In genomic region chr7:95535647-95536046, GRCh38 we compare ENCODE assay signal across 37 cellular contexts. TPM values are rescaled to one million over a fixed set of nuclear protein-coding genes. Genes with fewer than 3 reads are reported as not detected.
"Had no signal": no experiment of that assay in that cellular context is flagged by ENCODE, and none has a peak within 500 bp of the region (broad histone marks: within the 10 kb centered on the region; RNA-seq: fewer than 3 reads in every experiment).

No MANE protein-coding gene starts in this region.

- ATAC-seq: activated naive CD4-positive, alpha-beta T cell treated with anti-CD3 and anti-CD28 coated beads, Interleukin-2, amount 50 U/mL, for 72 hours; activated naive CD8-positive, alpha-beta T cell treated with anti-CD3 and anti-CD28 coated beads, Interleukin-2, amount 50 U/mL, for 24 hours; activated T-cell treated with anti-CD3 and anti-CD28 coated beads, Interleukin-2, amount 50 U/mL, for 4 hours; activated T-cell treated with anti-CD3 and anti-CD28 coated beads, Interleukin-2, amount 50 U/mL, for 72 hours; activated T-helper 17 cell treated with anti-CD3 and anti-CD28 coated beads, Interleukin-2, amount 50 U/mL, for 72 hours; body of pancreas had no signal

- H3K27ac Mint-ChIP-seq: activated naive CD4-positive, alpha-beta T cell treated with anti-CD3 and anti-CD28 coated beads for 36 hours; activated naive CD4-positive, alpha-beta T cell treated with anti-CD3 and anti-CD28 coated beads, Interleukin-2, amount 10 ng/mL, durations not matched to agents 7 days and 5 days; activated naive CD4-positive, alpha-beta T cell treated with anti-CD3 and anti-CD28 coated beads, Interleukin-2, amount 50 U/mL, for 24 hours; activated naive CD4-positive, alpha-beta T cell treated with anti-CD3 and anti-CD28 coated beads, Interleukin-2, amount 50 U/mL, for 72 hours; activated naive CD8-positive, alpha-beta T cell; activated naive CD8-positive, alpha-beta T cell treated with anti-CD3 and anti-CD28 coated beads for 36 hours; activated naive CD8-positive, alpha-beta T cell treated with anti-CD3 and anti-CD28 coated beads, Interleukin-2, amount 10 ng/mL, durations not matched to agents 7 days and 5 days; activated naive CD8-positive, alpha-beta T cell treated with anti-CD3 and anti-CD28 coated beads, Interleukin-2, amount 50 U/mL, for 24 hours; activated T-cell treated with anti-CD3 and anti-CD28 coated beads, Interleukin-2, amount 50 U/mL, for 24 hours; activated T-cell treated with anti-CD3 and anti-CD28 coated beads, Interleukin-2, amount 50 U/mL, for 72 hours; activated T-helper 1 cell treated with anti-CD3 and anti-CD28 coated beads, Interleukin-12 subunit alpha, Interleukin-12 subunit beta, Interleukin-2, Interleukin-4 antibody, amounts not matched to agents 30 ng/mL and 10 ng/mL and 1 ng/mL, durations not matched to agents 14 hours and 24 hours and 36 hours; activated T-helper 17 cell treated with anti-CD3 and anti-CD28 coated beads, Interleukin-2, amount 50 U/mL, for 72 hours; activated T-helper 2 cell treated with anti-CD3 and anti-CD28 coated beads, Interferon-gamma antibody, Interleukin-2, Interleukin-4, amounts not matched to agents 10 μg/mL and 5 μg/mL and 100 μg/mL, durations not matched to agents 14 hours and 24 hours and 36 hours; brain had no signal

- H3K9me3 Mint-ChIP-seq: activated naive CD4-positive, alpha-beta T cell treated with anti-CD3 and anti-CD28 coated beads for 36 hours; activated naive CD4-positive, alpha-beta T cell treated with anti-CD3 and anti-CD28 coated beads, Interleukin-2, amount 10 ng/mL, durations not matched to agents 7 days and 5 days; activated naive CD4-positive, alpha-beta T cell treated with anti-CD3 and anti-CD28 coated beads, Interleukin-2, amount 50 U/mL, for 24 hours; activated naive CD8-positive, alpha-beta T cell treated with anti-CD3 and anti-CD28 coated beads for 36 hours; activated naive CD8-positive, alpha-beta T cell treated with anti-CD3 and anti-CD28 coated beads, Interleukin-2, amount 10 ng/mL, durations not matched to agents 7 days and 5 days; activated naive CD8-positive, alpha-beta T cell treated with anti-CD3 and anti-CD28 coated beads, Interleukin-2, amount 50 U/mL, for 24 hours; activated T-cell treated with anti-CD3 and anti-CD28 coated beads, Interleukin-2, amount 50 U/mL, for 24 hours; activated T-cell treated with anti-CD3 and anti-CD28 coated beads, Interleukin-2, amount 50 U/mL, for 4 hours; activated T-cell treated with anti-CD3 and anti-CD28 coated beads, Interleukin-2, amount 50 U/mL, for 72 hours; activated T-helper 1 cell treated with anti-CD3 and anti-CD28 coated beads, Interleukin-12 subunit alpha, Interleukin-12 subunit beta, Interleukin-2, Interleukin-4 antibody, amounts not matched to agents 30 ng/mL and 10 ng/mL and 1 ng/mL, durations not matched to agents 14 hours and 24 hours and 36 hours; activated T-helper 17 cell treated with anti-CD3 and anti-CD28 coated beads, Interleukin-2, amount 50 U/mL, for 72 hours; activated T-helper 2 cell treated with anti-CD3 and anti-CD28 coated beads, Interferon-gamma antibody, Interleukin-2, Interleukin-4, amounts not matched to agents 10 μg/mL and 5 μg/mL and 100 μg/mL, durations not matched to agents 14 hours and 24 hours and 36 hours; central memory CD8-positive, alpha-beta T cell had no signal

- H3K27me3 Mint-ChIP-seq: activated naive CD4-positive, alpha-beta T cell treated with anti-CD3 and anti-CD28 coated beads, Interleukin-2, amount 10 ng/mL, durations not matched to agents 7 days and 5 days; activated naive CD4-positive, alpha-beta T cell treated with anti-CD3 and anti-CD28 coated beads, Interleukin-2, amount 50 U/mL, for 24 hours; activated naive CD8-positive, alpha-beta T cell treated with anti-CD3 and anti-CD28 coated beads, Interleukin-2, amount 50 U/mL, for 24 hours; brain had no signal

- DNase-seq: activated effector memory CD4-positive, alpha-beta T cell treated with anti-CD3 and anti-CD28 coated beads, Interleukin-2, amount 50 U/mL, for 16 hours; activated effector memory CD4-positive, alpha-beta T cell treated with Interleukin-2 at 50 U/mL for 16 hours; activated gamma-delta T cell; activated gamma-delta T cell treated with Interleukin-2 at 50 U/mL for 16 hours; activated naive CD4-positive, alpha-beta T cell; activated naive CD4-positive, alpha-beta T cell treated with anti-CD3 and anti-CD28 coated beads for 36 hours; activated naive CD4-positive, alpha-beta T cell treated with anti-CD3 and anti-CD28 coated beads, Interleukin-2, amount 10 ng/mL, durations not matched to agents 7 days and 5 days; activated naive CD4-positive, alpha-beta T cell treated with anti-CD3 and anti-CD28 coated beads, Interleukin-2, amount 50 U/mL, for 16 hours; activated naive CD4-positive, alpha-beta T cell treated with Interleukin-2 at 50 U/mL for 16 hours; activated naive CD8-positive, alpha-beta T cell treated with anti-CD3 and anti-CD28 coated beads for 36 hours; activated naive CD8-positive, alpha-beta T cell treated with anti-CD3 and anti-CD28 coated beads, Interleukin-2, amount 10 ng/mL, durations not matched to agents 7 days and 5 days; activated naive CD8-positive, alpha-beta T cell treated with anti-CD3 and anti-CD28 coated beads, Interleukin-2, amount 50 U/mL, for 24 hours; activated T-cell treated with anti-CD3 and anti-CD28 coated beads, Interleukin-2, amount 50 U/mL, for 1 hour; activated T-cell treated with anti-CD3 and anti-CD28 coated beads, Interleukin-2, amount 50 U/mL, for 24 hours; activated T-cell treated with anti-CD3 and anti-CD28 coated beads, Interleukin-2, amount 50 U/mL, for 4 hours; activated T-cell treated with anti-CD3 and anti-CD28 coated beads, Interleukin-2, amount 50 U/mL, for 48 hours; activated T-cell treated with anti-CD3 and anti-CD28 coated beads, Interleukin-2, amount 50 U/mL, for 72 hours; adrenal gland; amniotic stem cell; amygdala; anterior cingulate cortex; aorta; body of pancreas; brain microvascular endothelial cell; caudate nucleus; central memory CD4-positive, alpha-beta T cell; cerebellar nuclear complex had no signal

- H3K4me1 Mint-ChIP-seq: activated naive CD4-positive, alpha-beta T cell treated with anti-CD3 and anti-CD28 coated beads, Interleukin-2, amount 10 ng/mL, durations not matched to agents 7 days and 5 days; activated naive CD4-positive, alpha-beta T cell treated with anti-CD3 and anti-CD28 coated beads, Interleukin-2, amount 50 U/mL, for 24 hours; activated naive CD8-positive, alpha-beta T cell treated with anti-CD3 and anti-CD28 coated beads for 36 hours; activated naive CD8-positive, alpha-beta T cell treated with anti-CD3 and anti-CD28 coated beads, Interleukin-2, amount 10 ng/mL, durations not matched to agents 7 days and 5 days; activated naive CD8-positive, alpha-beta T cell treated with anti-CD3 and anti-CD28 coated beads, Interleukin-2, amount 50 U/mL, for 24 hours; activated T-helper 17 cell treated with anti-CD3 and anti-CD28 coated beads, Interleukin-2, amount 50 U/mL, for 72 hours; brain; central memory CD8-positive, alpha-beta T cell had no signal

- H3K36me3 Mint-ChIP-seq: activated naive CD4-positive, alpha-beta T cell treated with anti-CD3 and anti-CD28 coated beads, Interleukin-2, amount 10 ng/mL, durations not matched to agents 7 days and 5 days; activated naive CD4-positive, alpha-beta T cell treated with anti-CD3 and anti-CD28 coated beads, Interleukin-2, amount 50 U/mL, for 24 hours; activated naive CD4-positive, alpha-beta T cell treated with anti-CD3 and anti-CD28 coated beads, Interleukin-2, amount 50 U/mL, for 72 hours; activated naive CD8-positive, alpha-beta T cell; activated naive CD8-positive, alpha-beta T cell treated with anti-CD3 and anti-CD28 coated beads for 36 hours; activated naive CD8-positive, alpha-beta T cell treated with anti-CD3 and anti-CD28 coated beads, Interleukin-2, amount 10 ng/mL, durations not matched to agents 7 days and 5 days; brain had no signal

- H3K4me3 Mint-ChIP-seq: activated naive CD4-positive, alpha-beta T cell treated with anti-CD3 and anti-CD28 coated beads for 36 hours; activated naive CD4-positive, alpha-beta T cell treated with anti-CD3 and anti-CD28 coated beads, Interleukin-2, amount 10 ng/mL, durations not matched to agents 7 days and 5 days; activated naive CD4-positive, alpha-beta T cell treated with anti-CD3 and anti-CD28 coated beads, Interleukin-2, amount 50 U/mL, for 24 hours; activated naive CD8-positive, alpha-beta T cell; activated naive CD8-positive, alpha-beta T cell treated with anti-CD3 and anti-CD28 coated beads for 36 hours; activated naive CD8-positive, alpha-beta T cell treated with anti-CD3 and anti-CD28 coated beads, Interleukin-2, amount 10 ng/mL, durations not matched to agents 7 days and 5 days; activated naive CD8-positive, alpha-beta T cell treated with anti-CD3 and anti-CD28 coated beads, Interleukin-2, amount 50 U/mL, for 24 hours; activated T-cell treated with anti-CD3 and anti-CD28 coated beads, Interleukin-2, amount 50 U/mL, for 24 hours; activated T-cell treated with anti-CD3 and anti-CD28 coated beads, Interleukin-2, amount 50 U/mL, for 4 hours; activated T-cell treated with anti-CD3 and anti-CD28 coated beads, Interleukin-2, amount 50 U/mL, for 72 hours; activated T-helper 1 cell treated with anti-CD3 and anti-CD28 coated beads, Interleukin-12 subunit alpha, Interleukin-12 subunit beta, Interleukin-2, Interleukin-4 antibody, amounts not matched to agents 30 ng/mL and 10 ng/mL and 1 ng/mL, durations not matched to agents 14 hours and 24 hours and 36 hours; activated T-helper 17 cell treated with anti-CD3 and anti-CD28 coated beads, Interleukin-2, amount 50 U/mL, for 72 hours; brain; central memory CD8-positive, alpha-beta T cell had no signal

RNA-seq across cellular contexts. Expression of gene ASB4, which starts 49.9 kb away (rescaled TPM):
- total RNA-seq: activated naive CD4-positive, alpha-beta T cell treated with anti-CD3 and anti-CD28 coated beads for 36 hours; activated naive CD4-positive, alpha-beta T cell treated with anti-CD3 and anti-CD28 coated beads, Interleukin-2, amount 50 U/mL, for 72 hours; activated naive CD8-positive, alpha-beta T cell treated with anti-CD3 and anti-CD28 coated beads for 36 hours; activated naive CD8-positive, alpha-beta T cell treated with anti-CD3 and anti-CD28 coated beads, Interleukin-2, amount 10 ng/mL, durations not matched to agents 7 days and 5 days; activated T-cell treated with anti-CD3 and anti-CD28 coated beads, Interleukin-2, amount 50 U/mL, for 72 hours; activated T-helper 1 cell treated with anti-CD3 and anti-CD28 coated beads, Interleukin-12 subunit alpha, Interleukin-12 subunit beta, Interleukin-2, Interleukin-4 antibody, amounts not matched to agents 30 ng/mL and 10 ng/mL and 1 ng/mL, durations not matched to agents 14 hours and 24 hours and 36 hours; activated T-helper 17 cell treated with anti-CD3 and anti-CD28 coated beads, Interleukin-2, amount 50 U/mL, for 72 hours; activated T-helper 2 cell treated with anti-CD3 and anti-CD28 coated beads, Interferon-gamma antibody, Interleukin-2, Interleukin-4, amounts not matched to agents 10 μg/mL and 5 μg/mL and 100 μg/mL, durations not matched to agents 14 hours and 24 hours and 36 hours; aorta; astrocyte; body of pancreas; cardiac muscle cell had no signal
